ENCODE assay signal across 8 cellular contexts in the genomic region with DNA sequence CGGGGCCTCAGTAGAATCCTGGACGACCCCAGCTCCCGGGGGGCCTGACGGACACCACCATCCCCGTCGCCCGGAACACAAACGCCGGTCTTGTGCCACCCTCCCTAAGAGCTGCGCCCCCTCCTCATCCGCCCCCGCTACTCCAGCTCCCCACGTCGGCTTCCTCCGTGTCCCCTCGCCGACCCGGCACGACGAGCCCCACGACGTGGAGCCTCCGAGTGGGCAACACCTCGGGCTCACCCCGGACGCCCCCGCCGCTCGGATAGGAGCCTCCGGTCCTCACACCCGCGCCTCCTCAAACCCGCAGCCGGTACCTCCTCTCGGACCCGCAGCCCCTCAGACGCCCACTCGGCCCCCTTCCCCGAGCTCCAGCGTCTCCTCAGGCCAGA. TPM values are rescaled to one million over a fixed set of nuclear protein-coding genes. Genes with fewer than 3 reads are reported as not detected.
DNase-seq lines count a peak whose midpoint lies in the region; ATAC-seq and TF ChIP-seq lines count a peak whose summit lies in the region.

No MANE protein-coding gene starts in this region.

- POLR2A ChIA-PET in GM10248 (lab: Yijun Ruan, JAX) = interaction anchor here (0.6 to 1.9 kb wide), 2 partner anchors 14 to 79 kb away, joined by 3 to 4 read pairs; no protein-coding TSS in a partner anchor

- ATAC-seq in HG02870 (IDR thresholded peaks at IDR 0.05; ENCODE audit: unreplicated experiment) = peak; percentile 2
- ATAC-seq in GM18520 (IDR thresholded peaks at IDR 0.05; ENCODE audit: unreplicated experiment) = no peak

- H3K4me3 Mint-ChIP-seq in Calu3 (ENCODE audit: low read depth, unreplicated experiment) = peak overlapping the region; percentile 70
- H3K4me3 Mint-ChIP-seq in progenitor cell of endocrine pancreas (ENCODE audit: low read depth) = peak overlapping the region; percentile 82

- peak overlapping the region; percentile 91 for H3K4me3 ChIP-seq in fibroblast of villous mesenchyme (ENCODE audit: low read depth, low read length)

- H3K36me3 Mint-ChIP-seq in Calu3 (ENCODE audit: insufficient read depth, unreplicated experiment) (peaks cover 25% of the 10 kb centered on the region), progenitor cell of endocrine pancreas (ENCODE audit: insufficient read depth) (no peaks in the 10 kb centered on the region)

- H3K27ac Mint-ChIP-seq in Calu3 (ENCODE audit: unreplicated experiment) (peak overlapping the region; percentile 88), progenitor cell of endocrine pancreas (peak overlapping the region; percentile 70)

- TF ChIP-seq CTCF in Calu3 (IDR thresholded peaks at IDR 0.05; ENCODE audit: unreplicated experiment) = no peak
- TF ChIP-seq CTCF in fibroblast of villous mesenchyme (IDR thresholded peaks at IDR 0.05; ENCODE audit: insufficient read depth, low read depth, low read length) = no peak
- TF ChIP-seq CTCF in progenitor cell of endocrine pancreas (IDR thresholded peaks at IDR 0.05; ENCODE audit: unreplicated experiment) = no peak
- no peak for TF ChIP-seq CTCF in GM10248 (IDR thresholded peaks at IDR 0.05; ENCODE audit: control extremely low read depth, extremely low read depth, low read depth, missing control alignments)

- CTCF ChIA-PET in Calu3 (lab: Charles Lee) = interaction anchor here (0.6 to 1.2 kb wide), 3 partner anchors 72 to 207 kb away, joined by 3 to 4 read pairs (median 4); no protein-coding TSS in a partner anchor
- CTCF ChIA-PET in GM10248 (lab: Yijun Ruan, JAX) = interaction anchor here (1.2 to 11.9 kb wide), 5 partner anchors 11 to 70 kb away, joined by 3 to 182 read pairs (median 118); no protein-coding TSS in a partner anchor

- peaks cover 15% of the 10 kb centered on the region for H3K27me3 Mint-ChIP-seq in Calu3 (ENCODE audit: unreplicated experiment)
- peaks cover 10% of the 10 kb centered on the region for H3K27me3 Mint-ChIP-seq in progenitor cell of endocrine pancreas

- DNase-seq in Calu3 = no peak
- peak; percentile 50 for DNase-seq in activated CD4-positive, CD25-positive, alpha-beta regulatory T cell treated with anti-CD3 and anti-CD28 coated beads, Interleukin-2, amount 50 U/mL, for 72 hours
- no peak for DNase-seq in fibroblast of villous mesenchyme (ENCODE audit: low read depth)
- no peak for DNase-seq in progenitor cell of endocrine pancreas (ENCODE audit: low spot score, unreplicated experiment)
- no peak for DNase-seq in NCI-H1436 treated with DMSO at 0.1 percent for 48 hours (lab: John Stamatoyannopoulos, UW)
- DNase-seq in GM10248 (ENCODE audit: extremely low spot score) = no peak

- H3K9me3 Mint-ChIP-seq in Calu3 (ENCODE audit: low read depth, unreplicated experiment) = no peaks in the 10 kb centered on the region
- H3K9me3 Mint-ChIP-seq in progenitor cell of endocrine pancreas (ENCODE audit: low read depth) = no peaks in the 10 kb centered on the region

- H3K4me1 Mint-ChIP-seq in Calu3 (ENCODE audit: low read depth, unreplicated experiment) (peaks cover 49% of the 10 kb centered on the region), progenitor cell of endocrine pancreas (ENCODE audit: low read depth) (peaks cover 38% of the 10 kb centered on the region)

- BruUV-seq in Calu3 (replicated peaks; lab: Mats Ljungman, UMichigan) = no TSS peak

- intact Hi-C loops in Calu3 (cut with micrococcal nuclease; ENCODE audit: unreplicated experiment) = no loop called here

RNA-seq across cellular contexts. Expression of gene NPTN, which starts 0.5 kb away (rescaled TPM):
- total RNA-seq in Calu3 (2022) (190 TPM in 2 replicates), fibroblast of villous mesenchyme (137 and 146 TPM in 2 replicates), progenitor cell of endocrine pancreas (81.1 and 89.9 TPM in 2 replicates)

RNA-seq across cellular contexts. Expression of gene CD276, which starts 51.5 kb away (rescaled TPM):
- total RNA-seq in Calu3 (2022) = 83.7 and 84.6 TPM in 2 replicates
- 81.2 and 93.4 TPM in 2 replicates for total RNA-seq in fibroblast of villous mesenchyme
- total RNA-seq in progenitor cell of endocrine pancreas = 198 and 207 TPM in 2 replicates
